In genomic region chr6:162140453-162140852, GRCh38 we compare ENCODE assay signal across 1 cellular context.
TF ChIP-seq lines count a peak whose summit lies in the region.

No MANE protein-coding gene starts in this region.

TF ChIP-seq in HepG2, 621 proteins besides CTCF, POLR2A, EP300 and RAD21:
- TF ChIP-seq ZNF142 (CRISPR knock-in tag; IDR thresholded peaks at IDR 0.05) (no peak), NFKBIZ (CRISPR knock-in tag; IDR thresholded peaks at IDR 0.05) (no peak), HIC2 (CRISPR knock-in tag; IDR thresholded peaks at IDR 0.05; ENCODE audit: low read depth) (no peak), CBX5 (CRISPR knock-in tag; IDR thresholded peaks at IDR 0.05; ENCODE audit: borderline replicate concordance) (no peak)
